ENCODE assay signal across 11 cellular contexts in the genomic region with DNA sequence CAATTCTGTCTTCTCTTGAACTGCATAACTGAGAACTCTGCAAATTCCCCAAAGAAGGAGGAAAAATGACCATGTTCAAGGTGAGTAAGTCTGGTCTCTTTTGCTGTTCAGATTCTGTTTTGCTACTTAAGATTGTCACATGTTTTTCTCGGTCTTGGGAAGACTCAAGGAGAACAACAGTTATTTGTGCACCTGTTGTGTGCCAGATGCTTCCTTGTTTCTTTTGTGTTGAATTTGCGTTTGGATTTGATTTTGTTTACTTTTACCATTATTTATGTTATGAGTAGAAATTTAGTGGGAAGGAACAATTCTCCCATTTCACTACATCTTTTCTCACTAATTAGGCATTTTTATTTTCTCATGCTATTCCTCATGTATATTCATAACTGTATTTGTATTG.
"Had no signal": no experiment of that assay in that cellular context is flagged by ENCODE, and none has a peak within 500 bp of the region (broad histone marks: within the 10 kb centered on the region; RNA-seq: fewer than 3 reads in every experiment).

No MANE protein-coding gene starts in this region.

- H3K36me3 ChIP-seq: brain microvascular endothelial cell, breast epithelium had no signal

- H3K4me3 ChIP-seq: adrenal gland, ascending aorta, body of pancreas, breast epithelium, cardiac muscle cell had no signal

- H3K9me3 ChIP-seq: adrenal gland, ascending aorta, body of pancreas, breast epithelium had no signal

- ATAC-seq: activated naive CD4-positive, alpha-beta T cell treated with anti-CD3 and anti-CD28 coated beads, Interleukin-2, amount 50 U/mL, for 72 hours; activated naive CD8-positive, alpha-beta T cell treated with anti-CD3 and anti-CD28 coated beads, Interleukin-2, amount 50 U/mL, for 24 hours; activated T-cell treated with anti-CD3 and anti-CD28 coated beads, Interleukin-2, amount 50 U/mL, for 4 hours; activated T-cell treated with anti-CD3 and anti-CD28 coated beads, Interleukin-2, amount 50 U/mL, for 72 hours; activated T-helper 17 cell treated with anti-CD3 and anti-CD28 coated beads, Interleukin-2, amount 50 U/mL, for 72 hours; body of pancreas had no signal

- H3K27ac ChIP-seq: adrenal gland, ascending aorta, body of pancreas, brain microvascular endothelial cell, breast epithelium, cardiac muscle cell had no signal
